7 cellular contexts compared by ENCODE assay signal in the genomic region with DNA sequence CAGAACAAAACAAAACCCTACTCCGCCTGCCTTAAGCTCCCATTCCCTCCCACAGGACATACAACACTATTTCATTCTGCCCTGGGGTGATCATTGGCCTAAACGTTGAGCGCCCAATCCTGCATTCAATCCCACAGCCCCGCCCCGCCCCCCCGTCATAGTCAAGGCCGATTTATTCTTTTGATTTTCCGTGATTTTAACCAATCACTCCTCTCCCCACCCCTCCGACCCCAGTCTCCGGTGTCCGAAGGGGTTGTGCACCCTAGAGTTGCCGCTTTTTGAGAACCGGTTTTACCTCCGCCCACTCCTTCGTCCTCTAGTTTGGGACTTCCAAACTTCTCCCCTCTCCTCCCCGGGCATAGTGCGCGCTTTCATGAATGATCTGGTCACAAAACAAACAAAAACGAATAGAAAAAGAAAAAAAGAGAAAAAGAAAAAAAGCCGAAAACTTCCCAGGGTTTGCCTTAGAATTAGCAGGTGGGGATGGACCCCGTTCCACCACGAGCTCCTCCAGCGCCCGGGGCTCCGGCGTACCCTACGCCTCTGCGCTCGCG. TPM values are rescaled to one million over a fixed set of nuclear protein-coding genes. Genes with fewer than 3 reads are reported as not detected.
A peak's percentile ranks its signal among the peaks of the same experiment; 100 is the strongest.
DNase-seq lines count a peak whose midpoint lies in the region; ATAC-seq and TF ChIP-seq lines count a peak whose summit lies in the region.

No MANE protein-coding gene starts in this region.

- H3K27ac ChIP-seq in iPS DF 6.9 (ENCODE audit: low read length) (no peak overlapping the region), gastrocnemius medialis (peak overlapping the region; percentile 84 to 96 (median 94))

- DNase-seq in GM04504 (ENCODE audit: low read depth) (peak; percentile 14), LHCN-M2 (ENCODE audit: low read depth) (peak; percentile 50), astrocyte of the hippocampus (ENCODE audit: low read depth, low spot score) (peak; percentile 57), iPS DF 6.9 (ENCODE audit: low read depth, low spot score) (no peak), gastrocnemius medialis (peak in 1 of 2 donors; percentile 16), SIG-M5 treated with dmso at 0.1 percent for 504 hours (lab: John Stamatoyannopoulos, UW; ENCODE audit: unreplicated experiment) (no peak)

- no peaks in the 10 kb centered on the region for H3K4me1 ChIP-seq in iPS DF 6.9 (ENCODE audit: control insufficient read depth, insufficient read depth, low read length)
- peaks cover 0 to 7% of the 10 kb centered on the region in 2 donors for H3K4me1 ChIP-seq in gastrocnemius medialis

- TF ChIP-seq CTCF in gastrocnemius medialis (IDR thresholded peaks at IDR 0.05 in 4 of 5, conservative IDR thresholded peaks at IDR 0.05 in 1 of 5) = no peak

- peak; percentile 17 for ATAC-seq in GM21529 (IDR thresholded peaks at IDR 0.05; ENCODE audit: unreplicated experiment)
- ATAC-seq in gastrocnemius medialis = peak; percentile 52 to 59

- intact Hi-C loops in gastrocnemius medialis (cut with DNase I; ENCODE audit: low total_unique reads) = loop anchor here (1.0 to 10.0 kb wide), 4 partner anchors 9 to 301 kb away; a partner anchor contains a TSS

- H3K27me3 ChIP-seq in iPS DF 6.9 (ENCODE audit: control insufficient read depth, insufficient read depth, low read length) (no peaks in the 10 kb centered on the region), gastrocnemius medialis (no peaks in the 10 kb centered on the region)

- WGBS in iPS DF 6.9 (ENCODE audit: insufficient coverage, insufficient read length) = no CpG with 5 or more reads among the region's 30 CpGs

- H3K36me3 ChIP-seq in iPS DF 6.9 (ENCODE audit: control insufficient read depth, insufficient read depth, low read length) = no peaks in the 10 kb centered on the region
- no peaks in the 10 kb centered on the region for H3K36me3 ChIP-seq in gastrocnemius medialis

- TF ChIP-seq POLR2A in gastrocnemius medialis (IDR thresholded peaks at IDR 0.05) = no peak

- H3K9me3 ChIP-seq in iPS DF 6.9 (ENCODE audit: control insufficient read depth, insufficient read depth, low read length) = no peaks in the 10 kb centered on the region
- H3K9me3 ChIP-seq in gastrocnemius medialis = no peaks in the 10 kb centered on the region

- H3K4me3 ChIP-seq in iPS DF 6.9 (ENCODE audit: low read length) = peak overlapping the region; percentile 66; the same call in 1 of the 2 replicates
- peak overlapping the region; percentile 66 to 75 (median 72) for H3K4me3 ChIP-seq in gastrocnemius medialis

- in situ Hi-C loops in gastrocnemius medialis (cut with MboI; ENCODE audit: low sequenced_read_pairs in 4 of 4) = no loop called here

RNA-seq across cellular contexts. Expression of a gene that starts 0.4 kb away (rescaled TPM):
- total RNA-seq in LHCN-M2 (2014; rRNA removed) = 38.5 and 42.2 TPM in 2 replicates
- polyA plus RNA-seq in LHCN-M2 (2012) = 70.1 TPM
- total RNA-seq in gastrocnemius medialis = 10 to 100 TPM; 28.1 to 41.7 (median 35.9) TPM

RNA-seq across cellular contexts. Expression of a gene that starts 8.7 kb away (rescaled TPM):
- total RNA-seq in LHCN-M2 (2014; rRNA removed) (19.1 and 24.5 TPM in 2 replicates), gastrocnemius medialis (10 to 100 TPM; 15.3 to 38.0 (median 17.3) TPM)
- 15.1 TPM for polyA plus RNA-seq in LHCN-M2 (2012)

RNA-seq across cellular contexts. Expression of a gene that starts 32.3 kb away (rescaled TPM):
- total RNA-seq in LHCN-M2 (2014; rRNA removed) (4.6 and 7.0 TPM in 2 replicates), gastrocnemius medialis (1 to 10 TPM; 2.5 to 5.1 (median 4.3) TPM)
- polyA plus RNA-seq in LHCN-M2 (2012) = 3.9 TPM

Comparison
In these comparisons a context has a peak if more than half of its experiments do, and no peak if none do; other contexts are left out.
1. DNase-seq: peak in GM04504 (single experiment), LHCN-M2 (single experiment) and astrocyte of the hippocampus (single experiment); none in iPS DF 6.9 (single experiment) and SIG-M5 treated with dmso at 0.1 percent for 504 hours (single experiment).